In the genomic region with DNA sequence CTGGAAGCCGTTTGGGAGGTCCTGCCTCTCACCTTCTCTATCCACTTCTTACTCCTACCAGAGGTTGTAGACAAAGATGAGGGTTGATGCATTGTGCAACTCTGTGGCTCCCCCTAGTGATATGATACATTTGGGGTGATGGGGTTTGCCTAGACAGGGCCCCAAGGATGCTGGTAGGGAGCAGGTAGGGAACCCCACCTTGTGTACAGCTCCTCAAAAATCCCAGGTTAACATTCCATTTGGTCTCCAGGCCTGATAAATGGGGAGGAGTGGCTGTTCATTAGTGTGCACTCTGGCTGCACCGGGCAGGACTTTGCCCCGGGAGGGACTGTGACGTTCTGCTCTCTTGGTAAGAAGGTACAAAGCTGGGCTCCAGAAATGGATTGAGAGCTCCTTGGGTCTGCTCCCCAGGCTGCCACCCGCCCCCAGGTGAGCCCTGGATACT, we compare ENCODE assay signal across 9 cellular contexts. TPM values are rescaled to one million over a fixed set of nuclear protein-coding genes. Genes with fewer than 3 reads are reported as not detected.
DNase-seq lines count a peak whose midpoint lies in the region; ATAC-seq and TF ChIP-seq lines count a peak whose summit lies in the region.
"Had no signal": no experiment of that assay in that cellular context is flagged by ENCODE, and none has a peak within 500 bp of the region (broad histone marks: within the 10 kb centered on the region; RNA-seq: fewer than 3 reads in every experiment).

No MANE protein-coding gene starts in this region.

- RAD21 ChIA-PET in HCT116 (lab: Charles Lee; ENCODE audit: low non-redundant PET in 1 of 2, low total read pairs in 2 of 2, uncharacterized antibody in 2 of 2, unreplicated experiment in 2 of 2), result no interaction called here

- CTCF ChIA-PET in HCT116 (lab: Charles Lee), result interaction anchor here (1.2 kb wide), 1 partner anchor 99 kb away, joined by 4 read pairs; no protein-coding TSS in a partner anchor

- H3K36me3 Mint-ChIP-seq in CD4-positive, CD25-positive, alpha-beta regulatory T cell, result no peaks in the 10 kb centered on the region
- peaks cover 2% of the 10 kb centered on the region for H3K36me3 Mint-ChIP-seq in activated T-helper 1 cell treated with anti-CD3 and anti-CD28 coated beads, Interleukin-12 subunit alpha, Interleukin-12 subunit beta, Interleukin-2, Interleukin-4 antibody, amounts not matched to agents 30 ng/mL and 10 ng/mL and 1 ng/mL, durations not matched to agents 14 hours and 24 hours and 36 hours (ENCODE audit: low read depth)

- no peaks in the 10 kb centered on the region for H3K9me3 Mint-ChIP-seq in CD4-positive, CD25-positive, alpha-beta regulatory T cell
- no peaks in the 10 kb centered on the region for H3K9me3 Mint-ChIP-seq in activated T-helper 1 cell treated with anti-CD3 and anti-CD28 coated beads, Interleukin-12 subunit alpha, Interleukin-12 subunit beta, Interleukin-2, Interleukin-4 antibody, amounts not matched to agents 30 ng/mL and 10 ng/mL and 1 ng/mL, durations not matched to agents 14 hours and 24 hours and 36 hours

- H3K4me1 Mint-ChIP-seq in CD4-positive, CD25-positive, alpha-beta regulatory T cell, result peaks cover 0 to 43% (median 26%) of the 10 kb centered on the region in 4 donors
- peaks cover 68% of the 10 kb centered on the region for H3K4me1 Mint-ChIP-seq in activated T-helper 1 cell treated with anti-CD3 and anti-CD28 coated beads, Interleukin-12 subunit alpha, Interleukin-12 subunit beta, Interleukin-2, Interleukin-4 antibody, amounts not matched to agents 30 ng/mL and 10 ng/mL and 1 ng/mL, durations not matched to agents 14 hours and 24 hours and 36 hours (ENCODE audit: low read depth)

- POLR2A ChIA-PET in HCT116 (lab: Charles Lee), result no interaction called here

- no peak overlapping the region for H3K4me2 ChIP-seq in HCT116 (ENCODE audit: low read length)

- H3K36me3 ChIP-seq in CD4-positive, CD25-positive, alpha-beta regulatory T cell (ENCODE audit: control insufficient read depth, insufficient read depth, low read length), result no peaks in the 10 kb centered on the region
- H3K36me3 ChIP-seq in HCT116 (ENCODE audit: control insufficient read depth in 1 of 2, insufficient read depth in 2 of 2, low read length in 2 of 2), result no peaks in the 10 kb centered on the region
- H3K36me3 ChIP-seq in left lung, result no peaks in the 10 kb centered on the region
- H3K36me3 ChIP-seq: adrenal gland had no signal

- no peak overlapping the region for H3K9ac ChIP-seq in HCT116 (ENCODE audit: low read length)

- no peak overlapping the region for H3K4me3 ChIP-seq in CD4-positive, CD25-positive, alpha-beta regulatory T cell (ENCODE audit: low read depth, low read length)
- no peak overlapping the region for H3K4me3 ChIP-seq in HCT116 (replicated peaks in 1 of 2; ENCODE audit: low read depth in 1 of 2, low read length in 2 of 2)
- no peak overlapping the region for H3K4me3 ChIP-seq in left lung
- H3K4me3 ChIP-seq: adrenal gland had no signal

- H3K79me2 ChIP-seq in HCT116 (ENCODE audit: insufficient read depth, low read length), result no peaks in the 10 kb centered on the region

- peak; percentile 53 for TF ChIP-seq RAD21 in HCT116 (IDR thresholded peaks at IDR 0.05; ENCODE audit: low read depth)

- peaks cover 25% of the 10 kb centered on the region for H3K4me1 ChIP-seq in CD4-positive, CD25-positive, alpha-beta regulatory T cell (ENCODE audit: control insufficient read depth, insufficient read depth, low read length, poor library complexity, severe bottlenecking)
- H3K4me1 ChIP-seq in HCT116 (ENCODE audit: control insufficient read depth in 1 of 2, insufficient read depth in 2 of 2, low read length in 2 of 2) (peaks cover 13 to 18% of the 10 kb centered on the region in 2 experiments), left lung (peaks cover 0 to 43% of the 10 kb centered on the region in 2 donors)
- H3K4me1 ChIP-seq: adrenal gland had no signal

- peaks cover 16% of the 10 kb centered on the region for H3K27me3 Mint-ChIP-seq in CD4-positive, CD25-positive, alpha-beta regulatory T cell
- H3K27me3 Mint-ChIP-seq in activated T-helper 1 cell treated with anti-CD3 and anti-CD28 coated beads, Interleukin-12 subunit alpha, Interleukin-12 subunit beta, Interleukin-2, Interleukin-4 antibody, amounts not matched to agents 30 ng/mL and 10 ng/mL and 1 ng/mL, durations not matched to agents 14 hours and 24 hours and 36 hours (ENCODE audit: insufficient read depth), result peaks cover 28% of the 10 kb centered on the region

- no peak overlapping the region for H2AFZ ChIP-seq in HCT116 (ENCODE audit: low read depth, low read length, poor library complexity, severe bottlenecking)

- no peak for TF ChIP-seq POLR2A in HCT116 (IDR thresholded peaks at IDR 0.05; ENCODE audit: borderline replicate concordance, extremely low read depth, insufficient read depth, insufficient read length)

- no peak overlapping the region for H3K27ac ChIP-seq in CD4-positive, CD25-positive, alpha-beta regulatory T cell (ENCODE audit: insufficient read depth, low read length, poor library complexity, severe bottlenecking)
- H3K27ac ChIP-seq in HCT116 (ENCODE audit: low read depth, low read length), result no peak overlapping the region
- H3K27ac ChIP-seq in left lung, result no peak overlapping the region
- H3K27ac ChIP-seq: adrenal gland had no signal

- H3K9me3 ChIP-seq in CD4-positive, CD25-positive, alpha-beta regulatory T cell (ENCODE audit: control insufficient read depth in 2 of 2, low read length in 2 of 2), result no peaks in the 10 kb centered on the region
- H3K9me3 ChIP-seq in HCT116 (ENCODE audit: control insufficient read depth in 1 of 2, insufficient read depth in 1 of 2, low read depth in 1 of 2, low read length in 2 of 2), result no peaks in the 10 kb centered on the region
- no peaks in the 10 kb centered on the region for H3K9me3 ChIP-seq in left lung
- H3K9me3 ChIP-seq: adrenal gland had no signal

- peak in 2 of 3 donors; percentile 26 to 68 for DNase-seq in CD4-positive, CD25-positive, alpha-beta regulatory T cell
- DNase-seq in HCT116 (ENCODE audit: low read depth, low spot score) (no peak), left lung (no peak), SKM-1 (lab: John Stamatoyannopoulos, UW; ENCODE audit: unreplicated experiment) (no peak), glomerular visceral epithelial cell (ENCODE audit: extremely low spot score) (no peak)
- peak; percentile 19 for DNase-seq in activated T-helper 1 cell treated with anti-CD3 and anti-CD28 coated beads, Interleukin-12 subunit alpha, Interleukin-12 subunit beta, Interleukin-2, Interleukin-4 antibody, amounts not matched to agents 30 ng/mL and 10 ng/mL and 1 ng/mL, durations not matched to agents 14 hours and 24 hours and 36 hours (ENCODE audit: low spot score)
- DNase-seq: adrenal gland had no signal

- no TSS peak for BruUV-seq in HCT116 (replicated peaks; lab: Mats Ljungman, UMichigan)

- no peak overlapping the region for H3K4me3 Mint-ChIP-seq in CD4-positive, CD25-positive, alpha-beta regulatory T cell
- no peak overlapping the region for H3K4me3 Mint-ChIP-seq in activated T-helper 1 cell treated with anti-CD3 and anti-CD28 coated beads, Interleukin-12 subunit alpha, Interleukin-12 subunit beta, Interleukin-2, Interleukin-4 antibody, amounts not matched to agents 30 ng/mL and 10 ng/mL and 1 ng/mL, durations not matched to agents 14 hours and 24 hours and 36 hours

- no peaks in the 10 kb centered on the region for H3K9me2 ChIP-seq in HCT116 (ENCODE audit: insufficient read depth)

- no peak overlapping the region for H3K27ac Mint-ChIP-seq in CD4-positive, CD25-positive, alpha-beta regulatory T cell
- no peak overlapping the region for H3K27ac Mint-ChIP-seq in activated T-helper 1 cell treated with anti-CD3 and anti-CD28 coated beads, Interleukin-12 subunit alpha, Interleukin-12 subunit beta, Interleukin-2, Interleukin-4 antibody, amounts not matched to agents 30 ng/mL and 10 ng/mL and 1 ng/mL, durations not matched to agents 14 hours and 24 hours and 36 hours

- TF ChIP-seq CTCF in HCT116 (IDR thresholded peaks at IDR 0.05 in 2 of 3, conservative IDR thresholded peaks at IDR 0.05 in 1 of 3; ENCODE audit: borderline replicate concordance in 1 of 3, insufficient read depth in 1 of 3, low read depth in 2 of 3, low read length in 2 of 3) (peak; percentile 47 to 58 (median 52)), left lung (IDR thresholded peaks at IDR 0.05) (peak in 1 of 2 donors; percentile 19)

- no peak for ATAC-seq in CD4-positive, CD25-positive, alpha-beta regulatory T cell (ENCODE audit: low read depth in 2 of 2)
- ATAC-seq in HCT116 (peak; percentile 49; the same call in 1 of the 2 replicates), left lung (peak; percentile 73), GM18520 (IDR thresholded peaks at IDR 0.05; ENCODE audit: unreplicated experiment) (no peak), HG03045 (IDR thresholded peaks at IDR 0.05; ENCODE audit: unreplicated experiment) (no peak)

- no peaks in the 10 kb centered on the region for H3K27me3 ChIP-seq in CD4-positive, CD25-positive, alpha-beta regulatory T cell (ENCODE audit: control insufficient read depth, insufficient read depth, low read length)
- H3K27me3 ChIP-seq in HCT116 (ENCODE audit: insufficient read depth, low read length), result peaks cover 18% of the 10 kb centered on the region
- H3K27me3 ChIP-seq in left lung, result peaks cover 0 to 81% of the 10 kb centered on the region in 2 donors
- H3K27me3 ChIP-seq: adrenal gland had no signal

- intact Hi-C loops in HCT116 (cut with micrococcal nuclease) (no loop called here), left lung (cut with DNase I) (no loop called here)
- intact Hi-C loops in activated T-helper 1 cell treated with anti-CD3 and anti-CD28 coated beads, Interleukin-12 subunit alpha, Interleukin-12 subunit beta, Interleukin-2, Interleukin-4 antibody, amounts not matched to agents 30 ng/mL and 10 ng/mL and 1 ng/mL, durations not matched to agents 14 hours and 24 hours and 36 hours (cut with micrococcal nuclease), result loop anchor here (1.0 to 2.0 kb wide), 2 partner anchors 22 to 280 kb away; partner anchors contain the start of gene SIGLEC10

- no peaks in the 10 kb centered on the region for H4K20me1 ChIP-seq in HCT116 (ENCODE audit: insufficient read depth)

RNA-seq across cellular contexts. Expression of gene SIGLEC8, which starts 19.2 kb away (rescaled TPM):
- total RNA-seq in CD4-positive, CD25-positive, alpha-beta regulatory T cell, result not detected
- polyA plus RNA-seq in CD4-positive, CD25-positive, alpha-beta regulatory T cell, result not detected
- total RNA-seq in HCT116 (2021; ENCODE audit: unreplicated experiment) (not detected), left lung (under 1 TPM; 0.87 to 0.99 TPM)
- polyA plus RNA-seq in HCT116 (2012), result not detected in 2 replicates
- total RNA-seq in activated T-helper 1 cell treated with anti-CD3 and anti-CD28 coated beads, Interleukin-12 subunit alpha, Interleukin-12 subunit beta, Interleukin-2, Interleukin-4 antibody, amounts not matched to agents 30 ng/mL and 10 ng/mL and 1 ng/mL, durations not matched to agents 14 hours and 24 hours and 36 hours, result 0.10 and 0.13 TPM in 2 replicates

RNA-seq across cellular contexts. Expression of gene SIGLEC10, which starts 21.6 kb away (rescaled TPM):
- total RNA-seq in CD4-positive, CD25-positive, alpha-beta regulatory T cell, result 0.25 TPM
- polyA plus RNA-seq in CD4-positive, CD25-positive, alpha-beta regulatory T cell, result under 1 TPM in 3 of 4 donors, not detected in 1; 0.15 to 0.37 (median 0.30) TPM
- total RNA-seq in HCT116 (2021; ENCODE audit: unreplicated experiment) (not detected), left lung (100 to 1,000 TPM in 1 of 2 donors, 1 to 10 TPM in 1; 5.2 to 119 TPM)
- polyA plus RNA-seq in HCT116 (2012), result 0.13 and 0.21 TPM in 2 replicates
- 2.5 and 3.7 TPM in 2 replicates for total RNA-seq in activated T-helper 1 cell treated with anti-CD3 and anti-CD28 coated beads, Interleukin-12 subunit alpha, Interleukin-12 subunit beta, Interleukin-2, Interleukin-4 antibody, amounts not matched to agents 30 ng/mL and 10 ng/mL and 1 ng/mL, durations not matched to agents 14 hours and 24 hours and 36 hours

RNA-seq across cellular contexts. Expression of gene CEACAM18, which starts 39.3 kb away (rescaled TPM):
- not detected for total RNA-seq in CD4-positive, CD25-positive, alpha-beta regulatory T cell
- polyA plus RNA-seq in CD4-positive, CD25-positive, alpha-beta regulatory T cell, result not detected
- total RNA-seq in HCT116 (2021; ENCODE audit: unreplicated experiment) (not detected), left lung (not detected)
- not detected in 2 replicates for polyA plus RNA-seq in HCT116 (2012)
- total RNA-seq in activated T-helper 1 cell treated with anti-CD3 and anti-CD28 coated beads, Interleukin-12 subunit alpha, Interleukin-12 subunit beta, Interleukin-2, Interleukin-4 antibody, amounts not matched to agents 30 ng/mL and 10 ng/mL and 1 ng/mL, durations not matched to agents 14 hours and 24 hours and 36 hours, result not detected in 2 replicates
- total RNA-seq: adrenal gland had no signal
- polyA plus RNA-seq: adrenal gland had no signal

RNA-seq across cellular contexts. Expression of gene C19orf84, which starts 48.7 kb away (rescaled TPM):
- total RNA-seq in CD4-positive, CD25-positive, alpha-beta regulatory T cell, result not detected
- not detected for polyA plus RNA-seq in CD4-positive, CD25-positive, alpha-beta regulatory T cell
- total RNA-seq in HCT116 (2021; ENCODE audit: unreplicated experiment) (not detected), left lung (under 1 TPM in 1 of 2 donors, not detected in 1; 0.29 TPM)
- not detected in 2 replicates for polyA plus RNA-seq in HCT116 (2012)
- 0.15 and 0.18 TPM in 2 replicates for total RNA-seq in activated T-helper 1 cell treated with anti-CD3 and anti-CD28 coated beads, Interleukin-12 subunit alpha, Interleukin-12 subunit beta, Interleukin-2, Interleukin-4 antibody, amounts not matched to agents 30 ng/mL and 10 ng/mL and 1 ng/mL, durations not matched to agents 14 hours and 24 hours and 36 hours

RNA-seq across cellular contexts. Expression of gene LIM2, which starts 51.3 kb away (rescaled TPM):
- not detected for total RNA-seq in CD4-positive, CD25-positive, alpha-beta regulatory T cell
- polyA plus RNA-seq in CD4-positive, CD25-positive, alpha-beta regulatory T cell, result not detected
- not detected for total RNA-seq in HCT116 (2021; ENCODE audit: unreplicated experiment)
- not detected in 2 replicates for polyA plus RNA-seq in HCT116 (2012)
- total RNA-seq in activated T-helper 1 cell treated with anti-CD3 and anti-CD28 coated beads, Interleukin-12 subunit alpha, Interleukin-12 subunit beta, Interleukin-2, Interleukin-4 antibody, amounts not matched to agents 30 ng/mL and 10 ng/mL and 1 ng/mL, durations not matched to agents 14 hours and 24 hours and 36 hours, result not detected in 2 replicates
- not detected for total RNA-seq in left lung
- total RNA-seq: adrenal gland had no signal
- polyA plus RNA-seq: adrenal gland had no signal

Comparison
In these comparisons a context has a peak if more than half of its experiments do, and no peak if none do; other contexts are left out.
1. ATAC-seq: peak in HCT116 (single experiment) and left lung (single experiment); none in CD4-positive, CD25-positive, alpha-beta regulatory T cell (0 of 2), GM18520 (single experiment) and HG03045 (single experiment).
2. DNase-seq: peak in CD4-positive, CD25-positive, alpha-beta regulatory T cell (2 of 3) and activated T-helper 1 cell treated with anti-CD3 and anti-CD28 coated beads, Interleukin-12 subunit alpha, Interleukin-12 subunit beta, Interleukin-2, Interleukin-4 antibody, amounts not matched to agents 30 ng/mL and 10 ng/mL and 1 ng/mL, durations not matched to agents 14 hours and 24 hours and 36 hours (single experiment); none in HCT116 (single experiment), left lung (0 of 2), SKM-1 (single experiment) and glomerular visceral epithelial cell (single experiment).